In the genomic region with DNA sequence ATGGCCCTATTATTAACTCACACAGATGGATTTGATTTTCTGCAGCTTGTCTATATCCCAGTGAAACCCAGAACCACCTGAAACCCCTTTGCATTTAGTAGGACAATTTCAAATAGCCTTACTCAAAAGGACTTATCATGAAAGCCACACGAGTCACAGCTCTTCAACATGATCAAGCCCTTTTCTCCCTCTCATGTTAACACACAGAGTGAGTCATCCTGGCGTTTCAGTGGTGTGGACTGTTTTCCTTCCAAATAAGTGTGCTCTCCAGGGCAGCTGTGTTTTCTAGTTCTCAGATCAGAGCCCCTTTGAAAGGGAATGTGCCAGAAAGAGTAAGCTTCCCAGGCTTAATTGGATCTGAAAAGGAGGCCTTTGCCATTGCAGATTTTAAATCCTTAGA, we compare ENCODE assay signal across 13 cellular contexts. TPM values are rescaled to one million over a fixed set of nuclear protein-coding genes. Genes with fewer than 3 reads are reported as not detected.
A peak's percentile ranks its signal among the peaks of the same experiment; 100 is the strongest.
DNase-seq lines count a peak whose midpoint lies in the region; ATAC-seq and TF ChIP-seq lines count a peak whose summit lies in the region.
"Had no signal": no experiment of that assay in that cellular context is flagged by ENCODE, and none has a peak within 500 bp of the region (broad histone marks: within the 10 kb centered on the region; RNA-seq: fewer than 3 reads in every experiment).

No MANE protein-coding gene starts in this region.

- ATAC-seq in SK-N-SH treated with all-trans-retinoic acid at 6 μM for 48 hours: peak; percentile 61
- no peak for ATAC-seq in GM19397 (IDR thresholded peaks at IDR 0.05; ENCODE audit: unreplicated experiment)

- no peak for TF ChIP-seq EP300 in stomach (IDR thresholded peaks at IDR 0.05)

- no peak for TF ChIP-seq CTCF in AG10803 (conservative IDR thresholded peaks at IDR 0.05; ENCODE audit: low read length)
- no peak for TF ChIP-seq CTCF in stomach (IDR thresholded peaks at IDR 0.05)

- H3K27ac ChIP-seq in stomach: no peak overlapping the region

- H3K4me3 ChIP-seq in AG10803 (ENCODE audit: low read length): no peak overlapping the region
- H3K4me3 ChIP-seq in stomach: no peak overlapping the region

- H3K9me3 ChIP-seq in stomach: peaks cover 0 to 5% (median 0%) of the 10 kb centered on the region in 4 donors

- H3K27me3 ChIP-seq in stomach: no peaks in the 10 kb centered on the region

- TF ChIP-seq POLR2A in stomach (IDR thresholded peaks at IDR 0.05): no peak

- no peaks in the 10 kb centered on the region for H3K36me3 ChIP-seq in stomach

- 7 to 36% (median 13%) methylated on average over 2 of the region's 2 CpGs for WGBS in stomach, 5 donors

- intact Hi-C loops in stomach (cut with DNase I; ENCODE audit: low total_unique reads): no loop called here

- H3K4me1 ChIP-seq in stomach: peaks cover 0 to 3% (median 0%) of the 10 kb centered on the region in 4 donors

- peak; percentile 25 for DNase-seq in AG10803 (ENCODE audit: low read depth)
- DNase-seq in HCEC 1CT: peak; percentile 41
- peak; percentile 33 for DNase-seq in foreskin melanocyte
- DNase-seq in globus pallidus (ENCODE audit: low spot score): no peak
- no peak for DNase-seq in stomach
- DNase-seq in SKM-1 (lab: John Stamatoyannopoulos, UW; ENCODE audit: unreplicated experiment): no peak
- DNase-seq: aorta; KBM-7; naive B cell; RPMI8226; stimulated activated CD4-positive, alpha-beta T cell treated with anti-CD3 and anti-CD28 coated beads, Interleukin-2, amount 100 ng/mL, for 48 hours had no signal

TF ChIP-seq in SK-N-SH treated with all-trans-retinoic acid at 6 μM for 48 hours, 23 proteins besides CTCF, POLR2A, EP300 and RAD21:
- TF ChIP-seq SNAI2 (CRISPR knock-in tag; IDR thresholded peaks at IDR 0.05) (no peak), ZFP3 (CRISPR knock-in tag; IDR thresholded peaks at IDR 0.05) (no peak), BACH2 (CRISPR knock-in tag; IDR thresholded peaks at IDR 0.05; ENCODE audit: borderline replicate concordance) (no peak), TCF4 (CRISPR knock-in tag; IDR thresholded peaks at IDR 0.05; ENCODE audit: borderline replicate concordance) (no peak), ZNF565 (CRISPR knock-in tag; conservative IDR thresholded peaks at IDR 0.05; ENCODE audit: low read depth) (no peak), OSR1 (CRISPR knock-in tag; IDR thresholded peaks at IDR 0.05) (no peak), RARB (CRISPR knock-in tag; IDR thresholded peaks at IDR 0.05) (no peak), ZC3H10 (CRISPR knock-in tag; IDR thresholded peaks at IDR 0.05) (no peak), CSDC2 (CRISPR knock-in tag; IDR thresholded peaks at IDR 0.05) (no peak), TOX (CRISPR knock-in tag; IDR thresholded peaks at IDR 0.05; ENCODE audit: borderline replicate concordance) (no peak), ARNTL (CRISPR knock-in tag; IDR thresholded peaks at IDR 0.05; ENCODE audit: borderline replicate concordance, low read depth) (no peak), ZNF8 (CRISPR knock-in tag; IDR thresholded peaks at IDR 0.05) (no peak), ZNF70 (CRISPR knock-in tag; IDR thresholded peaks at IDR 0.05) (no peak)
- TF ChIP-seq, protein P1, sequence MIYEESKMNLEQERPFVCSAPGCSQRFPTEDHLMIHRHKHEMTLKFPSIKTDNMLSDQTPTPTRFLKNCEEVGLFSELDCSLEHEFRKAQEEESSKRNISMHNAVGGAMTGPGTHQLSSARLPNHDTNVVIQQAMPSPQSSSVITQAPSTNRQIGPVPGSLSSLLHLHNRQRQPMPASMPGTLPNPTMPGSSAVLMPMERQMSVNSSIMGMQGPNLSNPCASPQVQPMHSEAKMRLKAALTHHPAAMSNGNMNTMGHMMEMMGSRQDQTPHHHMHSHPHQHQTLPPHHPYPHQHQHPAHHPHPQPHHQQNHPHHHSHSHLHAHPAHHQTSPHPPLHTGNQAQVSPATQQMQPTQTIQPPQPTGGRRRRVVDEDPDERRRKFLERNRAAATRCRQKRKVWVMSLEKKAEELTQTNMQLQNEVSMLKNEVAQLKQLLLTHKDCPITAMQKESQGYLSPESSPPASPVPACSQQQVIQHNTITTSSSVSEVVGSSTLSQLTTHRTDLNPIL (CRISPR knock-in tag; IDR thresholded peaks at IDR 0.05; ENCODE audit: low read depth): no peak
- TF ChIP-seq, protein P2, sequence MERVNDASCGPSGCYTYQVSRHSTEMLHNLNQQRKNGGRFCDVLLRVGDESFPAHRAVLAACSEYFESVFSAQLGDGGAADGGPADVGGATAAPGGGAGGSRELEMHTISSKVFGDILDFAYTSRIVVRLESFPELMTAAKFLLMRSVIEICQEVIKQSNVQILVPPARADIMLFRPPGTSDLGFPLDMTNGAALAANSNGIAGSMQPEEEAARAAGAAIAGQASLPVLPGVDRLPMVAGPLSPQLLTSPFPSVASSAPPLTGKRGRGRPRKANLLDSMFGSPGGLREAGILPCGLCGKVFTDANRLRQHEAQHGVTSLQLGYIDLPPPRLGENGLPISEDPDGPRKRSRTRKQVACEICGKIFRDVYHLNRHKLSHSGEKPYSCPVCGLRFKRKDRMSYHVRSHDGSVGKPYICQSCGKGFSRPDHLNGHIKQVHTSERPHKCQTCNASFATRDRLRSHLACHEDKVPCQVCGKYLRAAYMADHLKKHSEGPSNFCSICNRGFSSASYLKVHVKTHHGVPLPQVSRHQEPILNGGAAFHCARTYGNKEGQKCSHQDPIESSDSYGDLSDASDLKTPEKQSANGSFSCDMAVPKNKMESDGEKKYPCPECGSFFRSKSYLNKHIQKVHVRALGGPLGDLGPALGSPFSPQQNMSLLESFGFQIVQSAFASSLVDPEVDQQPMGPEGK (CRISPR knock-in tag; IDR thresholded peaks at IDR 0.05; ENCODE audit: borderline replicate concordance): no peak
- TF ChIP-seq, protein P3, sequence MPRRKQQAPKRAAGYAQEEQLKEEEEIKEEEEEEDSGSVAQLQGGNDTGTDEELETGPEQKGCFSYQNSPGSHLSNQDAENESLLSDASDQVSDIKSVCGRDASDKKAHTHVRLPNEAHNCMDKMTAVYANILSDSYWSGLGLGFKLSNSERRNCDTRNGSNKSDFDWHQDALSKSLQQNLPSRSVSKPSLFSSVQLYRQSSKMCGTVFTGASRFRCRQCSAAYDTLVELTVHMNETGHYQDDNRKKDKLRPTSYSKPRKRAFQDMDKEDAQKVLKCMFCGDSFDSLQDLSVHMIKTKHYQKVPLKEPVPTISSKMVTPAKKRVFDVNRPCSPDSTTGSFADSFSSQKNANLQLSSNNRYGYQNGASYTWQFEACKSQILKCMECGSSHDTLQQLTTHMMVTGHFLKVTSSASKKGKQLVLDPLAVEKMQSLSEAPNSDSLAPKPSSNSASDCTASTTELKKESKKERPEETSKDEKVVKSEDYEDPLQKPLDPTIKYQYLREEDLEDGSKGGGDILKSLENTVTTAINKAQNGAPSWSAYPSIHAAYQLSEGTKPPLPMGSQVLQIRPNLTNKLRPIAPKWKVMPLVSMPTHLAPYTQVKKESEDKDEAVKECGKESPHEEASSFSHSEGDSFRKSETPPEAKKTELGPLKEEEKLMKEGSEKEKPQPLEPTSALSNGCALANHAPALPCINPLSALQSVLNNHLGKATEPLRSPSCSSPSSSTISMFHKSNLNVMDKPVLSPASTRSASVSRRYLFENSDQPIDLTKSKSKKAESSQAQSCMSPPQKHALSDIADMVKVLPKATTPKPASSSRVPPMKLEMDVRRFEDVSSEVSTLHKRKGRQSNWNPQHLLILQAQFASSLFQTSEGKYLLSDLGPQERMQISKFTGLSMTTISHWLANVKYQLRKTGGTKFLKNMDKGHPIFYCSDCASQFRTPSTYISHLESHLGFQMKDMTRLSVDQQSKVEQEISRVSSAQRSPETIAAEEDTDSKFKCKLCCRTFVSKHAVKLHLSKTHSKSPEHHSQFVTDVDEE (CRISPR knock-in tag; IDR thresholded peaks at IDR 0.05): no peak

RNA-seq across cellular contexts. Expression of a gene that starts 51.4 kb away (rescaled TPM):
- not detected for total RNA-seq in stomach
- not detected for polyA plus RNA-seq in stomach
- total RNA-seq: aorta had no signal
- polyA plus RNA-seq: aorta had no signal

Comparison
In these comparisons a context has a peak if more than half of its experiments do, and no peak if none do; other contexts are left out.
1. DNase-seq: peak in AG10803 (single experiment), HCEC 1CT (single experiment) and foreskin melanocyte (single experiment); none in globus pallidus (single experiment), stomach (single experiment) and SKM-1 (single experiment).